Comparison of ENCODE assay signal across 8 cellular contexts in the genomic region with DNA sequence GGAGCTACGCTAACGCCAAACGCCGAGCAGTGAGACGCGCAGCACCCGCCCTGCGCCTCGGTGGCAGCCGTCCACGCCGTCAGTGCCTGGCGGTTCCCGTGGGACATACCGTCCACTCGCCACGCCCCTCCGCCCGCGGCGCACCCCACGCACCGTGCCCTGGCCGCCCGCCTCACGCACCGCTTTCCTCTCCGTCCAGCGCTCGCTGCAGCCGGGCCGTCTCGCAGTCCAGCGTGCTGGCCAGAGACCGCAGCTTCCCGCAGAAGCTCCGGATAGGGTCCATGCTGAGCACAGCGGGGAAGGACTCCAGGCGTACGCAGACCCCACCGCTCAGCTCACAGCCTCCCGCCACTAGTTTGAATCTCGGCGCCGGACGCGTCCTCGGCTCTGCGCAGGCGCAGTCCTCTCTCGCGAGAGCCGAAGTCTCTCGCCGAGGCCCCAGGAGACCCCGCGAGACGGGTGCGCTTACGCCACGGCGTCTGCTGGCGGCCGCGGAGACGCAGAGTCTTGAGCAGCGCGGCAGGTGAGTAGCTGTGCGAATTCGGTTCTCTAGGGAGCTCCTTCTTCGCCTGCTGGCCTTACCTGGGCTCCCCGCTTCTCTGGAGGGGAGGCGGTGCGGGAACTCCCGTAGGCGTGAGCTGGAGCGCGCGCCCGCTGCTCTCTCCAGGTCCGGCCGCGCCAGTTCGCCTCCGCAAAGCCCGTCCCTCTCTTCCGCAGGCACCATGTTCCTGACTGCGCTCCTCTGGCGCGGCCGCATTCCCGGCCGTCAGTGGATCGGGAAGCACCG. TPM values are rescaled to one million over a fixed set of nuclear protein-coding genes. Genes with fewer than 3 reads are reported as not detected.
DNase-seq lines count a peak whose midpoint lies in the region; ATAC-seq and TF ChIP-seq lines count a peak whose summit lies in the region.

A gene (plus strand): TSS at position 464 of the 787 bp plus-strand sequence. CDS start 259 bp downstream, at position 723.
A gene (minus strand): TSS at position 358 of the 787 bp plus-strand sequence. CDS start 75 bp downstream, at position 283.

- H3K27me3 Mint-ChIP-seq in CD14-positive monocyte (ENCODE audit: low read depth in 3 of 3): no peaks in the 10 kb centered on the region

- H3K4me1 Mint-ChIP-seq in CD14-positive monocyte: peaks cover 17% of the 10 kb centered on the region

- H3K27ac ChIP-seq in liver (ENCODE audit: low read depth in 1 of 2, low read length in 2 of 2): peak within 1 kb of the TSS; percentile 78 to 93

- H3K9ac ChIP-seq in liver (ENCODE audit: low read depth in 1 of 2, low read length in 2 of 2): peak within 1 kb of the TSS; percentile 81 to 86

- DNase-seq in CD14-positive monocyte (ENCODE audit: low spot score) (peak; percentile 89), NCI-H748 (lab: John Stamatoyannopoulos, UW; ENCODE audit: unreplicated experiment) (peak; percentile 100), dermis blood vessel endothelial cell (peak; percentile 96)
- DNase-seq in activated CD4-positive, alpha-beta T cell treated with anti-CD3 and anti-CD28 coated beads, Interleukin-2, amount 50 U/mL, for 4 hours: peak; percentile 87 to 90
- peak; percentile 94 for DNase-seq in stimulated activated CD4-positive, alpha-beta T cell treated with anti-CD3 and anti-CD28 coated beads, Interleukin-4, amount 100 ng/mL, for 24 hours

- peak within 1 kb of the TSS; percentile 57 to 84 (median 68) for H3K4me3 ChIP-seq in liver (ENCODE audit: low read depth in 1 of 3, low read length in 3 of 3)

- under 1% methylated on average over 95 of the region's 95 CpGs for whole genome bisulfite sequencing in liver

- ATAC-seq in GM19351 (IDR thresholded peaks at IDR 0.05; ENCODE audit: unreplicated experiment): peak; percentile 91
- peak; percentile 90 for ATAC-seq in HG03521 (IDR thresholded peaks at IDR 0.05; ENCODE audit: unreplicated experiment)

- peak within 1 kb of the TSS; percentile 98 for H3K4me3 Mint-ChIP-seq in CD14-positive monocyte

- H3K9me3 ChIP-seq in liver (ENCODE audit: control insufficient read depth in 4 of 4, low read length in 3 of 4): no peaks in the 10 kb centered on the region

- H3K36me3 ChIP-seq in liver (ENCODE audit: control insufficient read depth in 4 of 4, insufficient read depth in 3 of 4, low read depth in 1 of 4, low read length in 3 of 4): peaks cover 0 to 2% (median 0%) of the 10 kb centered on the region in 4 donors

- H3K9me3 Mint-ChIP-seq in CD14-positive monocyte: no peaks in the 10 kb centered on the region

- peak in 1 of 2 donors; percentile 3 for TF ChIP-seq RAD21 in liver (IDR thresholded peaks at IDR 0.05)

- peaks cover 0 to 2% of the 10 kb centered on the region in 2 donors for H3K36me3 Mint-ChIP-seq in CD14-positive monocyte

- H3K27ac Mint-ChIP-seq in CD14-positive monocyte: peak within 1 kb of the TSS; percentile 86 to 98 (median 95)

- no peaks in the 10 kb centered on the region for H3K27me3 ChIP-seq in liver (ENCODE audit: control insufficient read depth in 4 of 4, insufficient read depth in 4 of 4, low read length in 3 of 4)

- intact Hi-C loops in CD14-positive monocyte (cut with micrococcal nuclease): loop anchor here (5.0 to 10.0 kb wide), 6 partner anchors 118 to 428 kb away; a partner anchor contains a TSS

- peaks cover 6 to 19% (median 15%) of the 10 kb centered on the region in 4 donors for H3K4me1 ChIP-seq in liver (ENCODE audit: control insufficient read depth in 4 of 4, insufficient read depth in 4 of 4, low read length in 3 of 4)

- TF ChIP-seq CTCF in CD14-positive monocyte (IDR thresholded peaks at IDR 0.05) (no peak), liver (IDR thresholded peaks at IDR 0.05; ENCODE audit: low read depth, low read length, missing input control) (no peak)

TF ChIP-seq in liver, 16 proteins besides CTCF, POLR2A, EP300 and RAD21:
- TF ChIP-seq SP1 (IDR thresholded peaks at IDR 0.05) (peak; percentile 28), JUND (IDR thresholded peaks at IDR 0.05) (no peak), HNF4A (conservative IDR thresholded peaks at IDR 0.05) (no peak), RXRA (IDR thresholded peaks at IDR 0.05) (peak; percentile 30 to 64), GABPA (IDR thresholded peaks at IDR 0.05 in 1 of 2, conservative IDR thresholded peaks at IDR 0.05 in 1 of 2) (no peak), EGR1 (IDR thresholded peaks at IDR 0.05; ENCODE audit: low read depth in 2 of 2) (no peak), TAF1 (conservative IDR thresholded peaks at IDR 0.05) (peak; percentile 93), HNF4G (IDR thresholded peaks at IDR 0.05) (no peak), FOXA1 (IDR thresholded peaks at IDR 0.05) (no peak), NR2F2 (IDR thresholded peaks at IDR 0.05) (no peak), YY1 (IDR thresholded peaks at IDR 0.05) (peak; percentile 94), FOXA2 (IDR thresholded peaks at IDR 0.05) (no peak)
- TF ChIP-seq, protein P1, sequence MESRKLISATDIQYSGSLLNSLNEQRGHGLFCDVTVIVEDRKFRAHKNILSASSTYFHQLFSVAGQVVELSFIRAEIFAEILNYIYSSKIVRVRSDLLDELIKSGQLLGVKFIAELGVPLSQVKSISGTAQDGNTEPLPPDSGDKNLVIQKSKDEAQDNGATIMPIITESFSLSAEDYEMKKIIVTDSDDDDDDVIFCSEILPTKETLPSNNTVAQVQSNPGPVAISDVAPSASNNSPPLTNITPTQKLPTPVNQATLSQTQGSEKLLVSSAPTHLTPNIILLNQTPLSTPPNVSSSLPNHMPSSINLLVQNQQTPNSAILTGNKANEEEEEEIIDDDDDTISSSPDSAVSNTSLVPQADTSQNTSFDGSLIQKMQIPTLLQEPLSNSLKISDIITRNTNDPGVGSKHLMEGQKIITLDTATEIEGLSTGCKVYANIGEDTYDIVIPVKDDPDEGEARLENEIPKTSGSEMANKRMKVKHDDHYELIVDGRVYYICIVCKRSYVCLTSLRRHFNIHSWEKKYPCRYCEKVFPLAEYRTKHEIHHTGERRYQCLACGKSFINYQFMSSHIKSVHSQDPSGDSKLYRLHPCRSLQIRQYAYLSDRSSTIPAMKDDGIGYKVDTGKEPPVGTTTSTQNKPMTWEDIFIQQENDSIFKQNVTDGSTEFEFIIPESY (IDR thresholded peaks at IDR 0.05): peak; percentile 100
- TF ChIP-seq, protein P2, sequence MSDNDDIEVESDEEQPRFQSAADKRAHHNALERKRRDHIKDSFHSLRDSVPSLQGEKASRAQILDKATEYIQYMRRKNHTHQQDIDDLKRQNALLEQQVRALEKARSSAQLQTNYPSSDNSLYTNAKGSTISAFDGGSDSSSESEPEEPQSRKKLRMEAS (IDR thresholded peaks at IDR 0.05): no peak
- TF ChIP-seq, protein P3, sequence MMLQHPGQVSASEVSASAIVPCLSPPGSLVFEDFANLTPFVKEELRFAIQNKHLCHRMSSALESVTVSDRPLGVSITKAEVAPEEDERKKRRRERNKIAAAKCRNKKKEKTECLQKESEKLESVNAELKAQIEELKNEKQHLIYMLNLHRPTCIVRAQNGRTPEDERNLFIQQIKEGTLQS (IDR thresholded peaks at IDR 0.05): no peak
- TF ChIP-seq, protein P4, sequence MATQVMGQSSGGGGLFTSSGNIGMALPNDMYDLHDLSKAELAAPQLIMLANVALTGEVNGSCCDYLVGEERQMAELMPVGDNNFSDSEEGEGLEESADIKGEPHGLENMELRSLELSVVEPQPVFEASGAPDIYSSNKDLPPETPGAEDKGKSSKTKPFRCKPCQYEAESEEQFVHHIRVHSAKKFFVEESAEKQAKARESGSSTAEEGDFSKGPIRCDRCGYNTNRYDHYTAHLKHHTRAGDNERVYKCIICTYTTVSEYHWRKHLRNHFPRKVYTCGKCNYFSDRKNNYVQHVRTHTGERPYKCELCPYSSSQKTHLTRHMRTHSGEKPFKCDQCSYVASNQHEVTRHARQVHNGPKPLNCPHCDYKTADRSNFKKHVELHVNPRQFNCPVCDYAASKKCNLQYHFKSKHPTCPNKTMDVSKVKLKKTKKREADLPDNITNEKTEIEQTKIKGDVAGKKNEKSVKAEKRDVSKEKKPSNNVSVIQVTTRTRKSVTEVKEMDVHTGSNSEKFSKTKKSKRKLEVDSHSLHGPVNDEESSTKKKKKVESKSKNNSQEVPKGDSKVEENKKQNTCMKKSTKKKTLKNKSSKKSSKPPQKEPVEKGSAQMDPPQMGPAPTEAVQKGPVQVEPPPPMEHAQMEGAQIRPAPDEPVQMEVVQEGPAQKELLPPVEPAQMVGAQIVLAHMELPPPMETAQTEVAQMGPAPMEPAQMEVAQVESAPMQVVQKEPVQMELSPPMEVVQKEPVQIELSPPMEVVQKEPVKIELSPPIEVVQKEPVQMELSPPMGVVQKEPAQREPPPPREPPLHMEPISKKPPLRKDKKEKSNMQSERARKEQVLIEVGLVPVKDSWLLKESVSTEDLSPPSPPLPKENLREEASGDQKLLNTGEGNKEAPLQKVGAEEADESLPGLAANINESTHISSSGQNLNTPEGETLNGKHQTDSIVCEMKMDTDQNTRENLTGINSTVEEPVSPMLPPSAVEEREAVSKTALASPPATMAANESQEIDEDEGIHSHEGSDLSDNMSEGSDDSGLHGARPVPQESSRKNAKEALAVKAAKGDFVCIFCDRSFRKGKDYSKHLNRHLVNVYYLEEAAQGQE (IDR thresholded peaks at IDR 0.05): peak; percentile 69

RNA-seq across cellular contexts. Expression of the first gene that starts in this region (rescaled TPM):
- 10 to 100 TPM; 41.1 to 52.3 TPM for polyA plus RNA-seq in CD14-positive monocyte
- total RNA-seq in dermis blood vessel endothelial cell: 25.9 and 26.3 TPM in 2 replicates
- total RNA-seq in liver: 10 to 100 TPM; 14.6 to 27.2 TPM
- 10 to 100 TPM; 15.9 to 49.4 TPM for polyA plus RNA-seq in liver

RNA-seq across cellular contexts. Expression of the second gene that starts in this region (rescaled TPM):
- 1 to 10 TPM in 1 of 2 donors, under 1 TPM in 1; 0.49 to 2.5 TPM for polyA plus RNA-seq in CD14-positive monocyte
- 6.4 and 7.5 TPM in 2 replicates for total RNA-seq in dermis blood vessel endothelial cell
- total RNA-seq in liver: 1 to 10 TPM in 1 of 2 donors, under 1 TPM in 1; under 0.01 to 4.9 TPM
- under 1 TPM; 0.32 to 0.73 TPM for polyA plus RNA-seq in liver

Comparison
In these comparisons a context has a peak if more than half of its experiments do, and no peak if none do; other contexts are left out.
1. Peak in every context shown above with its lines: DNase-seq, ATAC-seq, H3K4me3 ChIP-seq and H3K27ac ChIP-seq.